In genomic region chr21:46376856-46377453, GRCh38 we compare ENCODE assay signal across 19 cellular contexts. TPM values are rescaled to one million over a fixed set of nuclear protein-coding genes. Genes with fewer than 3 reads are reported as not detected.
DNase-seq lines count a peak whose midpoint lies in the region; TF ChIP-seq lines count a peak whose summit lies in the region.
"Had no signal": no experiment of that assay in that cellular context is flagged by ENCODE, and none has a peak within 500 bp of the region (broad histone marks: within the 10 kb centered on the region; RNA-seq: fewer than 3 reads in every experiment).

No MANE protein-coding gene starts in this region.

- intact Hi-C loops in CD4-positive, alpha-beta memory T cell (cut with micrococcal nuclease) = no loop called here

- H3K9me3 Mint-ChIP-seq in CD4-positive, alpha-beta memory T cell = peaks cover 0 to 5% (median under 1%) of the 10 kb centered on the region in 8 donors
- H3K9me3 Mint-ChIP-seq in glutamatergic neuron (ENCODE audit: unreplicated experiment) (peaks cover 21% of the 10 kb centered on the region), progenitor cell of endocrine pancreas (ENCODE audit: low read depth) (peaks cover 4% of the 10 kb centered on the region)

- no peak overlapping the region for H3K4me3 Mint-ChIP-seq in CD4-positive, alpha-beta memory T cell
- H3K4me3 Mint-ChIP-seq in glutamatergic neuron (ENCODE audit: unreplicated experiment) (peak overlapping the region; percentile 64), progenitor cell of endocrine pancreas (ENCODE audit: low read depth) (no peak overlapping the region)
- H3K4me3 Mint-ChIP-seq: HFFc6 had no signal

- peak overlapping the region in 5 of 7 donors; percentile 53 to 78 (median 66) for H3K27ac Mint-ChIP-seq in CD4-positive, alpha-beta memory T cell
- H3K27ac Mint-ChIP-seq in glutamatergic neuron (ENCODE audit: unreplicated experiment) (peak overlapping the region; percentile 77), progenitor cell of endocrine pancreas (peak overlapping the region; percentile 65)
- H3K27ac Mint-ChIP-seq: HFFc6 had no signal

- H3K36me3 Mint-ChIP-seq in CD4-positive, alpha-beta memory T cell = peaks cover 30 to 37% of the 10 kb centered on the region in 2 donors
- H3K36me3 Mint-ChIP-seq in glutamatergic neuron (ENCODE audit: unreplicated experiment) (peaks cover 29% of the 10 kb centered on the region), progenitor cell of endocrine pancreas (ENCODE audit: insufficient read depth) (peaks cover 13% of the 10 kb centered on the region)

- no peak for DNase-seq in CD4-positive, alpha-beta memory T cell
- DNase-seq in RWPE1 (ENCODE audit: low spot score) (no peak), glutamatergic neuron (no peak), progenitor cell of endocrine pancreas (ENCODE audit: low spot score, unreplicated experiment) (no peak), CD1c-positive myeloid dendritic cell (ENCODE audit: extremely low spot score) (no peak), HK-2 (ENCODE audit: unreplicated experiment) (no peak), NCI-H2227 (lab: John Stamatoyannopoulos, UW; ENCODE audit: unreplicated experiment) (no peak)
- DNase-seq: C1 segment of cervical spinal cord, DMS 273 treated with DMSO at 0.1 percent for 48 hours, GDM1, GOT3, HFFc6, KBM-7, MV-4-11, NCI-H1436 treated with DMSO at 0.1 percent for 48 hours, NCI-H2227 treated with DMSO at 0.1 percent for 48 hours, NCI-H524 treated with DMSO at 0.1 percent for 48 hours, SHP77 had no signal

- CTCF ChIA-PET in CD4-positive, alpha-beta memory T cell (lab: Charles Lee; ENCODE audit: partially characterized antibody) = no interaction called here
- CTCF ChIA-PET in RWPE1 (lab: Yijun Ruan, JAX) = no interaction called here

- H3K27me3 Mint-ChIP-seq in CD4-positive, alpha-beta memory T cell = no peaks in the 10 kb centered on the region
- H3K27me3 Mint-ChIP-seq in glutamatergic neuron (ENCODE audit: unreplicated experiment) = peaks cover 16% of the 10 kb centered on the region
- no peaks in the 10 kb centered on the region for H3K27me3 Mint-ChIP-seq in progenitor cell of endocrine pancreas

- no peaks in the 10 kb centered on the region for H3K36me3 ChIP-seq in CD4-positive, alpha-beta memory T cell (ENCODE audit: insufficient read depth, low read length)

- TF ChIP-seq CTCF in RWPE1 (conservative IDR thresholded peaks at IDR 0.05; ENCODE audit: low read depth) (no peak), glutamatergic neuron (IDR thresholded peaks at IDR 0.05; ENCODE audit: partially characterized antibody, unreplicated experiment) (no peak), progenitor cell of endocrine pancreas (IDR thresholded peaks at IDR 0.05; ENCODE audit: unreplicated experiment) (no peak)

- H3K9me3 ChIP-seq in CD4-positive, alpha-beta memory T cell (ENCODE audit: control insufficient read depth in 1 of 2, low read length in 2 of 2) = no peaks in the 10 kb centered on the region

- POLR2A ChIA-PET in CD4-positive, alpha-beta memory T cell (lab: Charles Lee; ENCODE audit: partially characterized antibody) = no interaction called here
- POLR2A ChIA-PET in RWPE1 (lab: Yijun Ruan, JAX; ENCODE audit: low non-redundant PET) = no interaction called here

- H3K4me1 ChIP-seq in CD4-positive, alpha-beta memory T cell (ENCODE audit: insufficient read depth, low read length) = no peaks in the 10 kb centered on the region

- H3K27me3 ChIP-seq in CD4-positive, alpha-beta memory T cell (ENCODE audit: insufficient read depth, low read length) = no peaks in the 10 kb centered on the region

- H3K4me3 ChIP-seq in CD4-positive, alpha-beta memory T cell (ENCODE audit: low read length in 2 of 2) = no peak overlapping the region
- H3K4me3 ChIP-seq: GM12878 had no signal

- no peak overlapping the region for H3K27ac ChIP-seq in CD4-positive, alpha-beta memory T cell (ENCODE audit: low read depth, low read length)
- H3K27ac ChIP-seq in RWPE1 = peak overlapping the region; percentile 6; the same call in 1 of the 2 replicates

- H3K4me1 Mint-ChIP-seq in CD4-positive, alpha-beta memory T cell = peaks cover 4 to 8% (median 6%) of the 10 kb centered on the region in 4 donors
- H3K4me1 Mint-ChIP-seq in glutamatergic neuron (ENCODE audit: low read depth, unreplicated experiment) (peaks cover 25% of the 10 kb centered on the region), progenitor cell of endocrine pancreas (ENCODE audit: low read depth) (peaks cover 6% of the 10 kb centered on the region)

RNA-seq across cellular contexts. Expression of gene PCNT, which starts 53.0 kb away (rescaled TPM):
- 10 to 100 TPM; 46.9 to 52.1 TPM for total RNA-seq in CD4-positive, alpha-beta memory T cell
- polyA plus RNA-seq in CD4-positive, alpha-beta memory T cell = 10 to 100 TPM in 1 of 2 donors, 1 to 10 TPM in 1; 2.0 to 25.2 TPM
- total RNA-seq in glutamatergic neuron (ENCODE audit: unreplicated experiment) = 117 TPM
- total RNA-seq in progenitor cell of endocrine pancreas = 47.2 and 53.3 TPM in 2 replicates

RNA-seq across cellular contexts. Expression of gene C21orf58, which starts 53.3 kb away (rescaled TPM):
- total RNA-seq in CD4-positive, alpha-beta memory T cell = 1 to 10 TPM; 8.2 to 9.4 TPM
- 1 to 10 TPM in 1 of 2 donors, under 1 TPM in 1; 0.35 to 1.1 TPM for polyA plus RNA-seq in CD4-positive, alpha-beta memory T cell
- total RNA-seq in glutamatergic neuron (ENCODE audit: unreplicated experiment) (9.7 TPM), progenitor cell of endocrine pancreas (28.6 and 31.5 TPM in 2 replicates)
